27 cellular contexts compared by ENCODE assay signal in the genomic region with DNA sequence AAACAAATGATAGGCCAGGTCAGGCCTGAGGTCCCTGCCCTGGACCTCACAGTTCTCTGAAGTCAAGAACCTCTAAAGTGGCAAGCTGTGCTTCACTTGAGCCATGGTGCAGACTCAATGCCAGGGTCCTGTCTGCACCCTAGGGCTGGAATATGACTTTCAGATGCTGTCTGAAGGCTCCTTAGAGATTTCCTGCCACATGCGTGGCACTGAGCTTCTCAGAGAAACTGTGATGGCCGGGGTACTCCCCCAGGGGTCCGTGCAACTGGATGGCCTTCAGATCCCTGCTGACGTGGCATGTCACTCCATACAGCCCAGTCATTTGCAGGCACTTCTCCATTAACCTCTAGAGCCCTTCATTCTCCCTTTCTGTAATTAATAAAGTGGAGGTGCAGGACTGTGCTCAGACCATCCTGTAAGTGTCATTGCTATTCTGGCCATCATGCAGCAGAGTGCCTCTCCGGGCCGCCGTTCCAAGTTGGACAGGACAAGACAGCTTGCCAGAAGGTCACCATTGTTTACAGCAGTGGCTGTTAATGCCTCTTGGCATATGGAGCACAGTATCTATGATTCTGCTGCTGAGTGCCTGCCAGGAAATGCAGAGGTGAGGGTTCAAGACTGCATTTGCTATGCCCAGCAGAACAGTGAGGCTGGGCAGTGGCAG.
"Had no signal": no experiment of that assay in that cellular context is flagged by ENCODE, and none has a peak within 500 bp of the region (broad histone marks: within the 10 kb centered on the region; RNA-seq: fewer than 3 reads in every experiment).

No MANE protein-coding gene starts in this region.

- ATAC-seq: activated CD8-positive, alpha-beta memory T cell treated with anti-CD3 and anti-CD28 coated beads, Interleukin-2, amount 10 ng/mL, durations not matched to agents 7 days and 5 days; SK-N-SH treated with all-trans-retinoic acid at 6 μM for 48 hours; T-helper 17 cell had no signal

- H3K9me3 ChIP-seq: adrenal gland, MG63, Peyer's patch, SJCRH30 had no signal

- H3K4me3 ChIP-seq: adrenal gland, MG63, Peyer's patch, SJCRH30 had no signal

- H3K27ac ChIP-seq: adrenal gland, Peyer's patch, RWPE1, SJCRH30, VCaP had no signal

- DNase-seq: activated CD4-positive, CD25-positive, alpha-beta regulatory T cell; activated CD8-positive, alpha-beta memory T cell treated with anti-CD3 and anti-CD28 coated beads, Interleukin-2, amount 10 ng/mL, durations not matched to agents 7 days and 5 days; activated effector memory CD4-positive, alpha-beta T cell treated with anti-CD3 and anti-CD28 coated beads, Interleukin-2, amount 50 U/mL, for 16 hours; activated naive CD4-positive, alpha-beta T cell treated with Interleukin-2 at 50 U/mL for 16 hours; activated T-cell treated with anti-CD3 and anti-CD28 coated beads, Interleukin-2, amount 50 U/mL, for 24 hours; adrenal gland; anterior cingulate cortex; KG1; MG63; MV-4-11; NCI-H1105; NCI-H1436; NCI-H1694 treated with DMSO at 0.1 percent for 48 hours; NCI-H2029 treated with DMSO at 0.1 percent for 48 hours; NCI-H345; NCI-H510A; NCI-H526 treated with DMSO at 0.1 percent for 48 hours; NCI-H82; Peyer's patch; Right ventricle myocardium superior; SJCRH30; SW 1271; T-helper 17 cell; T-helper 9 cell had no signal

- H3K36me3 ChIP-seq: adrenal gland, MG63, Peyer's patch, SJCRH30 had no signal

- H3K4me1 ChIP-seq: adrenal gland, Peyer's patch, SJCRH30 had no signal

- H3K27me3 ChIP-seq: adrenal gland, Peyer's patch, SJCRH30 had no signal
